In the genomic region with DNA sequence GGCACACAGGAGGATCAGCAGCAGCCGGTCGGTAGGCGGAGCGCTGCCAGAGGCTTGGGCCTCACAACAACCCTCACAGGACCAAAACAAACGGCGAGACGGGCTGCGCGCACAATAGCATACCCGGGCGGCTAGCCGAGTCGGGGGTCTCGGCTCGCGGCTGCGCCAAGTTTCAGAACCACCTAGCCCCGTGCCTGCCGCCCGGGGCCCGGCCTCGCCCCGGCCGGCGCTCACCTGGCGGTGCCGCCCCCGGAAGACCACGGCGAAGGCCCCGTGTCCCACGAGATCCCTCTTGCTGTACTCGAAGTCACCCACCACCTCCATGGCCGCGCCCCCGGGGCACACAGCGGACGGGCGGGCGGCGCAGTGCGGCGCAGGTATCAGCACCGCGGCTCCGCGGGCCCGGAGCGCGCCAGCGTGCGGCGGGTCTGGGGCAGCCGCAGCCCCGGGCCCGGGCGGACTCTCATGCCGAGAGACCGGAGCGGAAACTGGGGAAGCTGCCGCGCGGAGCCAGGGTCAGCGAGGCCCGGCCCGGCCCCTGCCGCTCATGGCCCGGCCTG, we compare ENCODE assay signal across 8 cellular contexts. TPM values are rescaled to one million over a fixed set of nuclear protein-coding genes. Genes with fewer than 3 reads are reported as not detected.
A peak's percentile ranks its signal among the peaks of the same experiment; 100 is the strongest.
DNase-seq lines count a peak whose midpoint lies in the region; ATAC-seq, FAIRE-seq and TF ChIP-seq lines count a peak whose summit lies in the region.

No MANE protein-coding gene starts in this region.

- H3K9me3 Mint-ChIP-seq in WTC11: no peaks in the 10 kb centered on the region

- no peaks in the 10 kb centered on the region for H3K27me3 ChIP-seq in keratinocyte (ENCODE audit: control insufficient read depth, extremely low read depth, insufficient read depth, low read length)
- H3K27me3 ChIP-seq in small intestine (ENCODE audit: control insufficient read depth in 2 of 2, insufficient read depth in 2 of 2, low read length in 2 of 2): no peaks in the 10 kb centered on the region

- peak overlapping the region; percentile 79 for H3K4me3 Mint-ChIP-seq in WTC11

- no peaks in the 10 kb centered on the region for H3K9me1 ChIP-seq in keratinocyte (ENCODE audit: control insufficient read depth, extremely low read depth, insufficient read depth, low read length)

- FAIRE-seq in keratinocyte (lab: Jason Lieb, UNC) (no peak), small intestine (lab: Jason Lieb, UNC) (no peak)

- ATAC-seq in GM21447 (IDR thresholded peaks at IDR 0.05; ENCODE audit: unreplicated experiment) (peak; percentile 62), WTC11 (peak; percentile 70)

- peak overlapping the region; percentile 59 for H2AFZ ChIP-seq in keratinocyte (ENCODE audit: control insufficient read depth, low read length)

- CTCF ChIA-PET in WTC11 (lab: Charles Lee): interaction anchor here (0.6 to 1.7 kb wide), 6 partner anchors 110 to 749 kb away, joined by 3 to 6 read pairs (median 3); a partner anchor contains a TSS

- no peaks in the 10 kb centered on the region for H3K9me3 ChIP-seq in keratinocyte (ENCODE audit: control insufficient read depth, low read depth, low read length)
- H3K9me3 ChIP-seq in small intestine (ENCODE audit: control insufficient read depth, low read depth): no peaks in the 10 kb centered on the region

- no peaks in the 10 kb centered on the region for H3K79me2 ChIP-seq in keratinocyte (ENCODE audit: control insufficient read depth, insufficient read depth, low read length)

- peak overlapping the region; percentile 80 for H3K27ac ChIP-seq in C4-2B
- peak overlapping the region; percentile 56 for H3K27ac ChIP-seq in keratinocyte (ENCODE audit: control insufficient read depth, insufficient read depth, low read length)
- peak overlapping the region in 1 of 2 donors; percentile 84 for H3K27ac ChIP-seq in small intestine (ENCODE audit: low read depth in 1 of 2, low read length in 1 of 2)

- TF ChIP-seq CTCF in C4-2B (conservative IDR thresholded peaks at IDR 0.05): no peak; the same call in 1 of the 2 replicates
- TF ChIP-seq CTCF in WTC11 (IDR thresholded peaks at IDR 0.05): no peak
- TF ChIP-seq CTCF in choroid plexus epithelial cell (conservative IDR thresholded peaks at IDR 0.05; ENCODE audit: low read depth, low read length): peak; percentile 64
- peak in 2 of 3 experiments; percentile 33 to 49 for TF ChIP-seq CTCF in keratinocyte (optimal IDR thresholded peaks at IDR 0.05 in 1 of 3, IDR thresholded peaks at IDR 0.05 in 1 of 3, conservative IDR thresholded peaks at IDR 0.05 in 1 of 3; ENCODE audit: extremely low read depth in 1 of 3, insufficient read depth in 2 of 3, low read length in 3 of 3)

- POLR2A ChIA-PET in WTC11 (lab: Charles Lee): interaction anchor here (1.5 kb wide), 1 partner anchor 289 kb away, joined by 3 read pairs; no protein-coding TSS in a partner anchor

- H3K4me1 ChIP-seq in keratinocyte (ENCODE audit: control insufficient read depth, extremely low read depth, insufficient read depth, low read length): peaks cover 4% of the 10 kb centered on the region
- no peaks in the 10 kb centered on the region for H3K4me1 ChIP-seq in small intestine (ENCODE audit: control insufficient read depth in 2 of 2, insufficient read depth in 1 of 2, low read depth in 1 of 2, low read length in 1 of 2)

- H4K20me1 ChIP-seq in keratinocyte (ENCODE audit: control insufficient read depth, extremely low read depth, insufficient read depth, low read length): no peaks in the 10 kb centered on the region

- peak overlapping the region; percentile 84 for H3K9ac ChIP-seq in keratinocyte (ENCODE audit: control insufficient read depth, extremely low read depth, insufficient read depth, low read length)

- dilution Hi-C loops in keratinocyte (cut with MboI; ENCODE audit: extremely low pct_ligation_motif_present, low sequenced_read_pairs): no loop called here

- H3K4me3 ChIP-seq in choroid plexus epithelial cell (ENCODE audit: low read depth, low read length) (peak overlapping the region; percentile 72), keratinocyte (ENCODE audit: control insufficient read depth in 2 of 3, extremely low read depth in 1 of 3, insufficient read depth in 2 of 3, low read depth in 1 of 3, low read length in 3 of 3) (peak overlapping the region; percentile 59 to 81 (median 61)), small intestine (ENCODE audit: low read depth in 1 of 2, low read length in 2 of 2) (peak overlapping the region; percentile 57 to 62)

- no peak overlapping the region for H3K27ac Mint-ChIP-seq in WTC11

- peak overlapping the region; percentile 98 for H3K4me2 ChIP-seq in keratinocyte (ENCODE audit: control insufficient read depth, extremely low read depth, insufficient read depth, low read depth, low read length)

- no peaks in the 10 kb centered on the region for H3K36me3 Mint-ChIP-seq in WTC11

- 0% methylated on average over 36 to 68 of the region's 68 CpGs for WGBS in small intestine, 3 donors

- peaks cover 34% of the 10 kb centered on the region for H3K27me3 Mint-ChIP-seq in WTC11 (ENCODE audit: low read depth)

- DNase-seq in NCI-H1436 (lab: John Stamatoyannopoulos, UW): peak; percentile 67
- peak; percentile 75 for DNase-seq in WTC11 (ENCODE audit: low spot score)
- peak; percentile 66 for DNase-seq in choroid plexus epithelial cell (ENCODE audit: low read depth)
- DNase-seq in keratinocyte (ENCODE audit: low read depth, low spot score): no peak
- peak; percentile 47 for DNase-seq in small intestine
- no peak for DNase-seq in effector CD8-positive, alpha-beta T cell (lab: John Stamatoyannopoulos, UW)

- H3K36me3 ChIP-seq in keratinocyte (ENCODE audit: control insufficient read depth in 2 of 2, extremely low read depth in 1 of 2, insufficient read depth in 2 of 2, low read length in 2 of 2) (peaks cover 0 to 2% of the 10 kb centered on the region in 2 experiments), small intestine (ENCODE audit: control insufficient read depth in 2 of 2, insufficient read depth in 2 of 2, low read length in 2 of 2) (no peaks in the 10 kb centered on the region)

- H3K4me1 Mint-ChIP-seq in WTC11: peaks cover 3% of the 10 kb centered on the region

TF ChIP-seq in WTC11, 78 proteins besides CTCF, POLR2A, EP300 and RAD21 (continues in another document):
- TF ChIP-seq MYBL2 (CRISPR knock-in tag; IDR thresholded peaks at IDR 0.05) (0 out of 2 replicates have a peak, but pooled peaks have one; percentile 61), FOXK1 (CRISPR knock-in tag; IDR thresholded peaks at IDR 0.05) (peak; percentile 52; the same call in 1 of the 2 replicates), ZNF232 (CRISPR knock-in tag; IDR thresholded peaks at IDR 0.05) (no peak), TEAD1 (CRISPR knock-in tag; IDR thresholded peaks at IDR 0.05) (0 out of 2 replicates have a peak, but pooled peaks have one; percentile 5)
- TF ChIP-seq, protein P1, sequence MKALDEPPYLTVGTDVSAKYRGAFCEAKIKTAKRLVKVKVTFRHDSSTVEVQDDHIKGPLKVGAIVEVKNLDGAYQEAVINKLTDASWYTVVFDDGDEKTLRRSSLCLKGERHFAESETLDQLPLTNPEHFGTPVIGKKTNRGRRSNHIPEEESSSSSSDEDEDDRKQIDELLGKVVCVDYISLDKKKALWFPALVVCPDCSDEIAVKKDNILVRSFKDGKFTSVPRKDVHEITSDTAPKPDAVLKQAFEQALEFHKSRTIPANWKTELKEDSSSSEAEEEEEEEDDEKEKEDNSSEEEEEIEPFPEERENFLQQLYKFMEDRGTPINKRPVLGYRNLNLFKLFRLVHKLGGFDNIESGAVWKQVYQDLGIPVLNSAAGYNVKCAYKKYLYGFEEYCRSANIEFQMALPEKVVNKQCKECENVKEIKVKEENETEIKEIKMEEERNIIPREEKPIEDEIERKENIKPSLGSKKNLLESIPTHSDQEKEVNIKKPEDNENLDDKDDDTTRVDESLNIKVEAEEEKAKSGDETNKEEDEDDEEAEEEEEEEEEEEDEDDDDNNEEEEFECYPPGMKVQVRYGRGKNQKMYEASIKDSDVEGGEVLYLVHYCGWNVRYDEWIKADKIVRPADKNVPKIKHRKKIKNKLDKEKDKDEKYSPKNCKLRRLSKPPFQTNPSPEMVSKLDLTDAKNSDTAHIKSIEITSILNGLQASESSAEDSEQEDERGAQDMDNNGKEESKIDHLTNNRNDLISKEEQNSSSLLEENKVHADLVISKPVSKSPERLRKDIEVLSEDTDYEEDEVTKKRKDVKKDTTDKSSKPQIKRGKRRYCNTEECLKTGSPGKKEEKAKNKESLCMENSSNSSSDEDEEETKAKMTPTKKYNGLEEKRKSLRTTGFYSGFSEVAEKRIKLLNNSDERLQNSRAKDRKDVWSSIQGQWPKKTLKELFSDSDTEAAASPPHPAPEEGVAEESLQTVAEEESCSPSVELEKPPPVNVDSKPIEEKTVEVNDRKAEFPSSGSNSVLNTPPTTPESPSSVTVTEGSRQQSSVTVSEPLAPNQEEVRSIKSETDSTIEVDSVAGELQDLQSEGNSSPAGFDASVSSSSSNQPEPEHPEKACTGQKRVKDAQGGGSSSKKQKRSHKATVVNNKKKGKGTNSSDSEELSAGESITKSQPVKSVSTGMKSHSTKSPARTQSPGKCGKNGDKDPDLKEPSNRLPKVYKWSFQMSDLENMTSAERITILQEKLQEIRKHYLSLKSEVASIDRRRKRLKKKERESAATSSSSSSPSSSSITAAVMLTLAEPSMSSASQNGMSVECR (CRISPR knock-in tag; IDR thresholded peaks at IDR 0.05; ENCODE audit: borderline replicate concordance): peak; percentile 83; the same call in 1 of the 2 replicates
- TF ChIP-seq, protein P2, sequence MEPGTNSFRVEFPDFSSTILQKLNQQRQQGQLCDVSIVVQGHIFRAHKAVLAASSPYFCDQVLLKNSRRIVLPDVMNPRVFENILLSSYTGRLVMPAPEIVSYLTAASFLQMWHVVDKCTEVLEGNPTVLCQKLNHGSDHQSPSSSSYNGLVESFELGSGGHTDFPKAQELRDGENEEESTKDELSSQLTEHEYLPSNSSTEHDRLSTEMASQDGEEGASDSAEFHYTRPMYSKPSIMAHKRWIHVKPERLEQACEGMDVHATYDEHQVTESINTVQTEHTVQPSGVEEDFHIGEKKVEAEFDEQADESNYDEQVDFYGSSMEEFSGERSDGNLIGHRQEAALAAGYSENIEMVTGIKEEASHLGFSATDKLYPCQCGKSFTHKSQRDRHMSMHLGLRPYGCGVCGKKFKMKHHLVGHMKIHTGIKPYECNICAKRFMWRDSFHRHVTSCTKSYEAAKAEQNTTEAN (CRISPR knock-in tag; IDR thresholded peaks at IDR 0.05): peak; percentile 45; the same call in 1 of the 2 replicates

RNA-seq across cellular contexts. Expression of a gene that starts 0.6 kb away (rescaled TPM):
- 5.1 to 7.8 TPM (median 7.8 TPM) in 3 replicates for total RNA-seq in WTC11 (2021)
- polyA plus RNA-seq in keratinocyte (16.8 to 23.2 TPM (median 22.1 TPM) in 3 replicates), small intestine (1 to 10 TPM; 1.8 to 4.0 (median 3.0) TPM)
- polyA plus RNA-seq in keratinocyte (2011; ENCODE audit: low read depth): 3.7 TPM
- polyA plus RNA-seq in keratinocyte (2011; cell fraction: cytosol; rRNA removed): 12.5 and 26.9 TPM in 2 replicates
- 25.9 and 37.3 TPM in 2 replicates for polyA plus RNA-seq in keratinocyte (2011; cell fraction: nucleus; rRNA removed)
- polyA plus RNA-seq in keratinocyte (2012; ENCODE audit: low replicate concordance): 5.5 and 11.6 TPM in 2 replicates
- 31.7 to 42.9 TPM (median 40.0 TPM) in 3 replicates for polyA minus RNA-seq in keratinocyte
- polyA minus RNA-seq in keratinocyte (2011; cell fraction: cytosol; rRNA and poly(A)+ RNA removed): 25.9 TPM
- polyA minus RNA-seq in keratinocyte (2011; cell fraction: nucleus; rRNA and poly(A)+ RNA removed): 24.3 and 30.5 TPM in 2 replicates

Comparison
In these comparisons a context has a peak if more than half of its experiments do, and no peak if none do; other contexts are left out.
1. CTCF ChIP-seq: peak in choroid plexus epithelial cell (single experiment) and keratinocyte (2 of 3); none in C4-2B (single experiment) and WTC11 (single experiment).
2. DNase-seq: peak in NCI-H1436 (single experiment), WTC11 (single experiment), choroid plexus epithelial cell (single experiment) and small intestine (single experiment); none in keratinocyte (single experiment) and effector CD8-positive, alpha-beta T cell (single experiment).
3. Peak in every context shown above with its lines, with median percentiles within 50 percentile points of each other: H3K4me3 ChIP-seq.